32 cellular contexts compared by ENCODE assay signal in genomic region chr12:105570944-105571343, GRCh38.
"Had no signal": no experiment of that assay in that cellular context is flagged by ENCODE, and none has a peak within 500 bp of the region (broad histone marks: within the 10 kb centered on the region; RNA-seq: fewer than 3 reads in every experiment).

No MANE protein-coding gene starts in this region.

- H3K36me3 ChIP-seq: brain microvascular endothelial cell, heart left ventricle, spleen, transverse colon had no signal

- H3K4me1 ChIP-seq: spleen, testis, transverse colon had no signal

- ATAC-seq: effector memory CD8-positive, alpha-beta T cell; esophagus mucosa; left colon; naive thymus-derived CD8-positive, alpha-beta T cell had no signal

- DNase-seq: activated CD4-positive, alpha-beta memory T cell treated with anti-CD3 and anti-CD28 coated beads for 36 hours; activated CD4-positive, alpha-beta T cell treated with anti-CD3 and anti-CD28 coated beads, Interleukin-2, amount 10 ng/mL, durations not matched to agents 24 days and 14 days; activated CD4-positive, CD25-positive, alpha-beta regulatory T cell treated with anti-CD3 and anti-CD28 coated beads, Interleukin-2, amount 50 U/mL, for 72 hours; activated CD8-positive, alpha-beta memory T cell treated with anti-CD3 and anti-CD28 coated beads, Interleukin-2, amount 50 U/mL, for 4 hours; activated gamma-delta T cell; activated naive CD4-positive, alpha-beta T cell treated with anti-CD3 and anti-CD28 coated beads, Interleukin-2, amount 10 ng/mL, durations not matched to agents 7 days and 5 days; activated naive CD8-positive, alpha-beta T cell treated with anti-CD3 and anti-CD28 coated beads, Interleukin-2, amount 10 ng/mL, durations not matched to agents 7 days and 5 days; activated T-cell treated with anti-CD3 and anti-CD28 coated beads, Interleukin-2, amount 50 U/mL, for 1 hour; amniotic stem cell; brain microvascular endothelial cell; effector memory CD8-positive, alpha-beta T cell; foreskin fibroblast; heart left ventricle; hypothalamus; immature natural killer cell; kidney; left colon; naive thymus-derived CD8-positive, alpha-beta T cell; occipital lobe; right cardiac atrium; spleen; stimulated activated naive CD4-positive, alpha-beta T cell treated with Interleukin-2 at 50 U/mL for 16 hours; T-helper 2 cell; testis; transverse colon had no signal

- FAIRE-seq: astrocyte, kidney, urothelium cell line had no signal

- H3K36me3 Mint-ChIP-seq: activated CD4-positive, alpha-beta memory T cell treated with anti-CD3 and anti-CD28 coated beads for 36 hours; activated naive CD4-positive, alpha-beta T cell treated with anti-CD3 and anti-CD28 coated beads, Interleukin-2, amount 10 ng/mL, durations not matched to agents 7 days and 5 days; activated naive CD8-positive, alpha-beta T cell treated with anti-CD3 and anti-CD28 coated beads, Interleukin-2, amount 10 ng/mL, durations not matched to agents 7 days and 5 days; immature natural killer cell; mesothelial cell of epicardium; naive thymus-derived CD8-positive, alpha-beta T cell had no signal

- H3K4me1 Mint-ChIP-seq: activated CD4-positive, alpha-beta T cell treated with anti-CD3 and anti-CD28 coated beads, Interleukin-2, amount 10 ng/mL, durations not matched to agents 24 days and 14 days; activated naive CD4-positive, alpha-beta T cell treated with anti-CD3 and anti-CD28 coated beads, Interleukin-2, amount 10 ng/mL, durations not matched to agents 7 days and 5 days; activated naive CD8-positive, alpha-beta T cell treated with anti-CD3 and anti-CD28 coated beads, Interleukin-2, amount 10 ng/mL, durations not matched to agents 7 days and 5 days; mesothelial cell of epicardium; neural crest cell had no signal

- H3K4me3 ChIP-seq: coronary artery, heart left ventricle, spleen, testis, transverse colon had no signal

- H3K9me3 ChIP-seq: heart left ventricle, spleen, testis, transverse colon had no signal

- H3K4me3 Mint-ChIP-seq: activated CD4-positive, alpha-beta memory T cell treated with anti-CD3 and anti-CD28 coated beads for 36 hours; activated CD4-positive, alpha-beta T cell treated with anti-CD3 and anti-CD28 coated beads, Interleukin-2, amount 10 ng/mL, durations not matched to agents 24 days and 14 days; activated naive CD4-positive, alpha-beta T cell treated with anti-CD3 and anti-CD28 coated beads, Interleukin-2, amount 10 ng/mL, durations not matched to agents 7 days and 5 days; activated naive CD8-positive, alpha-beta T cell treated with anti-CD3 and anti-CD28 coated beads, Interleukin-2, amount 10 ng/mL, durations not matched to agents 7 days and 5 days; activated T-helper 1 cell treated with anti-CD3 and anti-CD28 coated beads, Interleukin-12 subunit alpha, Interleukin-12 subunit beta, Interleukin-2, Interleukin-4 antibody, amounts not matched to agents 30 ng/mL and 10 ng/mL and 1 ng/mL, durations not matched to agents 14 hours and 24 hours and 36 hours; effector memory CD8-positive, alpha-beta T cell; immature natural killer cell; mesothelial cell of epicardium; naive thymus-derived CD8-positive, alpha-beta T cell; neural crest cell had no signal

- H3K9me3 Mint-ChIP-seq: activated CD4-positive, alpha-beta memory T cell treated with anti-CD3 and anti-CD28 coated beads for 36 hours; activated CD4-positive, alpha-beta T cell treated with anti-CD3 and anti-CD28 coated beads, Interleukin-2, amount 10 ng/mL, durations not matched to agents 24 days and 14 days; activated naive CD4-positive, alpha-beta T cell treated with anti-CD3 and anti-CD28 coated beads, Interleukin-2, amount 10 ng/mL, durations not matched to agents 7 days and 5 days; activated naive CD8-positive, alpha-beta T cell treated with anti-CD3 and anti-CD28 coated beads, Interleukin-2, amount 10 ng/mL, durations not matched to agents 7 days and 5 days; activated T-helper 1 cell treated with anti-CD3 and anti-CD28 coated beads, Interleukin-12 subunit alpha, Interleukin-12 subunit beta, Interleukin-2, Interleukin-4 antibody, amounts not matched to agents 30 ng/mL and 10 ng/mL and 1 ng/mL, durations not matched to agents 14 hours and 24 hours and 36 hours; effector memory CD8-positive, alpha-beta T cell; naive thymus-derived CD8-positive, alpha-beta T cell had no signal

- H3K27ac ChIP-seq: brain microvascular endothelial cell, coronary artery, heart left ventricle, spleen, testis, transverse colon had no signal

- H3K27ac Mint-ChIP-seq: activated CD4-positive, alpha-beta memory T cell treated with anti-CD3 and anti-CD28 coated beads for 36 hours; activated CD4-positive, alpha-beta T cell treated with anti-CD3 and anti-CD28 coated beads, Interleukin-2, amount 10 ng/mL, durations not matched to agents 24 days and 14 days; activated naive CD4-positive, alpha-beta T cell treated with anti-CD3 and anti-CD28 coated beads, Interleukin-2, amount 10 ng/mL, durations not matched to agents 7 days and 5 days; activated naive CD8-positive, alpha-beta T cell treated with anti-CD3 and anti-CD28 coated beads, Interleukin-2, amount 10 ng/mL, durations not matched to agents 7 days and 5 days; activated T-helper 1 cell treated with anti-CD3 and anti-CD28 coated beads, Interleukin-12 subunit alpha, Interleukin-12 subunit beta, Interleukin-2, Interleukin-4 antibody, amounts not matched to agents 30 ng/mL and 10 ng/mL and 1 ng/mL, durations not matched to agents 14 hours and 24 hours and 36 hours; effector memory CD8-positive, alpha-beta T cell; immature natural killer cell; mesothelial cell of epicardium; naive thymus-derived CD8-positive, alpha-beta T cell had no signal

- H3K27me3 Mint-ChIP-seq: activated naive CD4-positive, alpha-beta T cell treated with anti-CD3 and anti-CD28 coated beads, Interleukin-2, amount 10 ng/mL, durations not matched to agents 7 days and 5 days; activated naive CD8-positive, alpha-beta T cell treated with anti-CD3 and anti-CD28 coated beads, Interleukin-2, amount 10 ng/mL, durations not matched to agents 7 days and 5 days had no signal

- H3K27me3 ChIP-seq: brain microvascular endothelial cell, heart left ventricle, testis, transverse colon had no signal
